Comparison of ENCODE assay signal across 1 cellular context in genomic region chr7:132655071-132655761, GRCh38.
TF ChIP-seq lines count a peak whose summit lies in the region.

No MANE protein-coding gene starts in this region.

TF ChIP-seq in K562, 482 proteins besides CTCF, POLR2A, EP300 and RAD21 (continued from another document and continues in another):
- TF ChIP-seq ZBTB40 (IDR thresholded peaks at IDR 0.05) (peak; percentile 36; the same call in 1 of the 2 replicates), ZBTB40 (CRISPR knock-in tag; IDR thresholded peaks at IDR 0.05) (no peak), HIVEP1 (CRISPR knock-in tag; IDR thresholded peaks at IDR 0.05) (no peak), ZNF511 (CRISPR knock-in tag; IDR thresholded peaks at IDR 0.05) (no peak), JUN (IDR thresholded peaks at IDR 0.05; ENCODE audit: borderline replicate concordance, low read depth, low read length) (no peak), JUN (CRISPR knock-in tag; IDR thresholded peaks at IDR 0.05; ENCODE audit: borderline replicate concordance) (no peak), ZNF239 (CRISPR knock-in tag; IDR thresholded peaks at IDR 0.05) (no peak), ZFP91 (CRISPR knock-in tag; IDR thresholded peaks at IDR 0.05) (no peak), SMAD3 (CRISPR knock-in tag; conservative IDR thresholded peaks at IDR 0.05) (no peak), SMARCA4 (IDR thresholded peaks at IDR 0.05) (no peak), ATF2 (CRISPR knock-in tag; IDR thresholded peaks at IDR 0.05) (no peak), KLF13 (tag; IDR thresholded peaks at IDR 0.05; ENCODE audit: borderline replicate concordance, low read depth) (no peak), GABPA (tag; conservative IDR thresholded peaks at IDR 0.05; ENCODE audit: low read depth) (peak; percentile 84), MEIS2 (IDR thresholded peaks at IDR 0.05; ENCODE audit: partially characterized antibody) (peak; percentile 64), ZBTB34 (CRISPR knock-in tag; IDR thresholded peaks at IDR 0.05) (no peak), TRIM28 (IDR thresholded peaks at IDR 0.05) (no peak), TFE3 (CRISPR knock-in tag; IDR thresholded peaks at IDR 0.05) (no peak), DIDO1 (tag; IDR thresholded peaks at IDR 0.05; ENCODE audit: low read depth) (no peak), TEAD1 (CRISPR knock-in tag; IDR thresholded peaks at IDR 0.05) (no peak), ZNF140 (CRISPR knock-in tag; IDR thresholded peaks at IDR 0.05) (no peak), NFIX (CRISPR knock-in tag; IDR thresholded peaks at IDR 0.05; ENCODE audit: low read depth) (no peak), PBX2 (CRISPR knock-in tag; IDR thresholded peaks at IDR 0.05; ENCODE audit: low read depth) (no peak), PBX2 (tag; conservative IDR thresholded peaks at IDR 0.05; ENCODE audit: low read depth) (peak; percentile 79), SMARCE1 (IDR thresholded peaks at IDR 0.05) (no peak), CEBPG (CRISPR knock-in tag; IDR thresholded peaks at IDR 0.05) (no peak), CEBPG (tag; conservative IDR thresholded peaks at IDR 0.05 in 1 of 2, IDR thresholded peaks at IDR 0.05 in 1 of 2) (no peak), TOE1 (IDR thresholded peaks at IDR 0.05; ENCODE audit: borderline replicate concordance) (no peak), TOE1 (CRISPR knock-in tag; IDR thresholded peaks at IDR 0.05; ENCODE audit: borderline replicate concordance, low read depth) (no peak), MAZ (CRISPR knock-in tag; conservative IDR thresholded peaks at IDR 0.05 in 1 of 2, IDR thresholded peaks at IDR 0.05 in 1 of 2) (peak in 1 of 2 experiments; percentile 21; a peak in 1 of 4 replicates), RAD51 (IDR thresholded peaks at IDR 0.05; ENCODE audit: borderline replicate concordance, low read depth) (no peak), ZBTB49 (CRISPR knock-in tag; IDR thresholded peaks at IDR 0.05; ENCODE audit: borderline replicate concordance) (no peak), USF2 (CRISPR knock-in tag; IDR thresholded peaks at IDR 0.05) (no peak), SMAD2 (IDR thresholded peaks at IDR 0.05; ENCODE audit: low read depth, low read length) (no peak), MECOM (CRISPR knock-in tag; IDR thresholded peaks at IDR 0.05) (no peak), PKNOX1 (IDR thresholded peaks at IDR 0.05) (peak; percentile 27; the same call in 1 of the 2 replicates), IRF2 (CRISPR knock-in tag; IDR thresholded peaks at IDR 0.05) (no peak), ZNF311 (CRISPR knock-in tag; IDR thresholded peaks at IDR 0.05) (no peak)
